In the genomic region with DNA sequence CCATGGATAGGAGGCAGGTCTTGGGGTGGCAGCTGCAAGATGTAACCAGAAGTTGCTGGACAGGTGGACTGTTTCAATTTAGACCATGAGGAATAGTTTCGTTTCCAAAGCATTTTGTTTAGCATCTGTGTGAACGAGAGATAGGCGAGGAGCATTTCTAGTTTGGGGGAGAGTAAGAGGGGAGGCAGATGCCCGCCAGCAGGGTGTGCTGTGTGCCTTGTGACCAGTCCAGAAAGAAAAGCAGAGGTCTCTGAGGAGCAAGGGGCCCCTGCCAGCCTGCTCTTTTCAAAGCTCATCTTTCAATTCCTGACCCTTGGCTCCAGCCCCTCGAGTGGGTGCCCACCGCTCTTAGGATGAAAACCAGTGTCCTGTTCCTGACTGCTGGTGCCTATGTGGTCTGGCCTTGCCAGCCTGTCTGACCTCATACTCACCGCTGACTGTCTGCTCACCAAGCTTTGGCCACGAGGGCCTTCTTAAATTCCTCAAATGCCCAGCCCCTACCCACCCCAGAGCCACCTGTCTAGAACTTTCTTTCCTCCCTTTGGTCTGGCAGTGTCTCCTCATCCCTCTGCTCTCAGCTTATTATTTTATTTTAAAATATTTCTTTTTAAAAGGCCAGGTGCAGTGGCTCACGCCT, we compare ENCODE assay signal across 8 cellular contexts. TPM values are rescaled to one million over a fixed set of nuclear protein-coding genes. Genes with fewer than 3 reads are reported as not detected.
DNase-seq lines count a peak whose midpoint lies in the region; ATAC-seq, FAIRE-seq and TF ChIP-seq lines count a peak whose summit lies in the region.
"Had no signal": no experiment of that assay in that cellular context is flagged by ENCODE, and none has a peak within 500 bp of the region (broad histone marks: within the 10 kb centered on the region; RNA-seq: fewer than 3 reads in every experiment).

No MANE protein-coding gene starts in this region.

- no peak for FAIRE-seq in kidney (lab: Jason Lieb, UNC)

- no peak overlapping the region for H3K9ac ChIP-seq in kidney (ENCODE audit: low read length in 2 of 2)

- H3K4me1 ChIP-seq in kidney (ENCODE audit: control insufficient read depth in 1 of 2, insufficient read depth in 1 of 2, low read depth in 1 of 2, low read length in 2 of 2), result peaks cover 8 to 19% of the 10 kb centered on the region in 2 donors

- TF ChIP-seq CTCF in VCaP (conservative IDR thresholded peaks at IDR 0.05), result peak; percentile 66
- no peak for TF ChIP-seq CTCF in kidney (IDR thresholded peaks at IDR 0.05; ENCODE audit: borderline replicate concordance, extremely low read depth, insufficient read depth)

- intact Hi-C loops in kidney (cut with DNase I), result loop anchor here (10.0 kb wide), 1 partner anchor 237 kb away; no protein-coding TSS in a partner anchor

- no peak overlapping the region for H3K4me3 ChIP-seq in kidney (ENCODE audit: low read length in 2 of 2)
- H3K4me3 ChIP-seq: dorsolateral prefrontal cortex had no signal

- peaks cover 3 to 15% of the 10 kb centered on the region in 2 donors for H3K36me3 ChIP-seq in kidney (ENCODE audit: control insufficient read depth in 1 of 2, insufficient read depth in 2 of 2, low read length in 2 of 2)

- no peak for ATAC-seq in GM21423 (IDR thresholded peaks at IDR 0.05; ENCODE audit: unreplicated experiment)

- DNase-seq in ELR (ENCODE audit: low read depth) (peak; percentile 44), LHCN-M2 (ENCODE audit: low read depth) (peak; percentile 31), myocyte (ENCODE audit: low read depth) (peak; percentile 90), NK-92 (lab: John Stamatoyannopoulos, UW; ENCODE audit: unreplicated experiment) (no peak), kidney (no peak)
- DNase-seq: dorsolateral prefrontal cortex had no signal

- H3K27ac ChIP-seq in VCaP (no peak overlapping the region), kidney (ENCODE audit: low read depth in 2 of 2, low read length in 2 of 2) (no peak overlapping the region)
- H3K27ac ChIP-seq: dorsolateral prefrontal cortex had no signal

- H3K9me3 ChIP-seq in kidney (ENCODE audit: control insufficient read depth in 1 of 2, low read length in 2 of 2), result no peaks in the 10 kb centered on the region

RNA-seq across cellular contexts. Expression of gene SERINC2, which starts 8.5 kb away (rescaled TPM):
- total RNA-seq in LHCN-M2 (2014; rRNA removed) (18.4 and 23.9 TPM in 2 replicates), myocyte (210 and 313 TPM in 2 replicates), kidney (126 TPM)
- polyA plus RNA-seq in LHCN-M2 (2012), result 65.8 TPM
- polyA plus RNA-seq in myocyte (2012), result 190 TPM
- polyA plus RNA-seq in kidney (ENCODE audit: insufficient read depth, low read depth, low replicate concordance), result 99.2 TPM

RNA-seq across cellular contexts. Expression of gene FABP3, which starts 48.6 kb away (rescaled TPM):
- 5.1 and 10.2 TPM in 2 replicates for total RNA-seq in LHCN-M2 (2014; rRNA removed)
- 90.8 TPM for polyA plus RNA-seq in LHCN-M2 (2012)
- 380 and 601 TPM in 2 replicates for total RNA-seq in myocyte
- polyA plus RNA-seq in myocyte (2012), result 786 TPM
- 25.0 TPM for total RNA-seq in kidney
- polyA plus RNA-seq in kidney (ENCODE audit: insufficient read depth, low read depth, low replicate concordance), result 542 TPM

Comparison
In these comparisons a context has a peak if more than half of its experiments do, and no peak if none do; other contexts are left out.
1. DNase-seq: peak in ELR (single experiment), LHCN-M2 (single experiment) and myocyte (single experiment); none in NK-92 (single experiment) and kidney (single experiment).
2. RNA of gene FABP3, which starts 48.6 kb away (total RNA-seq): 380 to 601 TPM in myocyte; 25.0 TPM in kidney (single experiment) and 5.1 to 10.2 TPM in LHCN-M2; every median in the first group is over 10 times any median in the second.